Comparison of ENCODE assay signal across 9 cellular contexts in the genomic region with DNA sequence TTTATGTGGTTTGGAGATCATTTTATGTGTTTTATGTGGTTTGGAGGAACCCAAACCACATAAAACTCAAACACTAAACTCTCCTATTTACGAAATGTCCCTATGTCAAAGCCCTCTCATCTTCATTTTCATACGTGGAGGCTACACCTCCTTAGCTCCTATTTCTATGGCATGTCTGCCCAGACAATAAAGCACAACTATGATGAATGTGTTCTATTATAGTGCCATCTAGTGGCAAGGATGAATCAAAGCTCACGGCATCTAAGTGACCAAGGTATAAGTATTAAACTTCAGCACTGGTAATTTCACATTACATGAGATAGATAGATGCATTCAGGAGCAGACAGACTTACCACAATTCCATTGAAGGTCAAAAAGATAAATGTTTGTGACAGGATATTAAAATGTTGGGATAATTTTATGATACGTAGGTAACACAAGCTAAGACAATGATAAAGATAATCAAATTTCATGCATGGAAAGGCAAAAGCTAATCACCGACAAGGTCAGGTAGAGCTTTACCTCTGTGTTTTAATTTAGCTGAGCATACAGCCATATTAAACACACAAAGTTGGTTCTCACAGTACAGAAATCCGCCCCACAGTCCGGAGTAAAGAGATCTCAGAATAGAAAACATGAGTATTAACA.
A peak's percentile ranks its signal among the peaks of the same experiment; 100 is the strongest.
DNase-seq lines count a peak whose midpoint lies in the region; ATAC-seq and TF ChIP-seq lines count a peak whose summit lies in the region.
"Had no signal": no experiment of that assay in that cellular context is flagged by ENCODE, and none has a peak within 500 bp of the region (broad histone marks: within the 10 kb centered on the region; RNA-seq: fewer than 3 reads in every experiment).

No MANE protein-coding gene starts in this region.

- TF ChIP-seq EP300 in gastroesophageal sphincter (IDR thresholded peaks at IDR 0.05) = no peak

- DNase-seq in NCI-H1092 treated with DMSO at 0.1 percent for 48 hours (lab: John Stamatoyannopoulos, UW) (peak; percentile 9), NCI-H1092 (lab: John Stamatoyannopoulos, UW) (no peak), SKM-1 treated with dmso at 0.1 percent for 144 hours (lab: John Stamatoyannopoulos, UW; ENCODE audit: unreplicated experiment) (peak; percentile 66), prostate gland (ENCODE audit: low spot score) (no peak), COLO668 (lab: John Stamatoyannopoulos, UW; ENCODE audit: unreplicated experiment) (no peak)

- no peaks in the 10 kb centered on the region for H3K4me1 ChIP-seq in gastroesophageal sphincter
- H3K4me1 ChIP-seq in prostate gland (replicated peaks) = no peaks in the 10 kb centered on the region
- H3K4me1 ChIP-seq: BLaER1 had no signal

- H3K4me3 ChIP-seq in gastroesophageal sphincter (no peak overlapping the region), prostate gland (no peak overlapping the region)
- H3K4me3 ChIP-seq: BLaER1 had no signal

- intact Hi-C loops in prostate gland (cut with DNase I) = no loop called here

- H3K36me3 ChIP-seq in gastroesophageal sphincter (no peaks in the 10 kb centered on the region), prostate gland (no peaks in the 10 kb centered on the region)
- H3K36me3 ChIP-seq: BLaER1 had no signal

- H3K9me3 ChIP-seq in gastroesophageal sphincter (no peaks in the 10 kb centered on the region), prostate gland (no peaks in the 10 kb centered on the region)
- H3K9me3 ChIP-seq: BLaER1 had no signal

- TF ChIP-seq POLR2A in gastroesophageal sphincter (IDR thresholded peaks at IDR 0.05) (no peak), prostate gland (IDR thresholded peaks at IDR 0.05) (no peak)

- WGBS in gastroesophageal sphincter (ENCODE audit: low coverage in 1 of 2), 2 donors = 59 to 75% methylated on average over 6 to 7 of the region's 7 CpGs
- 77% methylated on average over 7 of the region's 7 CpGs for WGBS in prostate gland

- ATAC-seq in GM19468 (IDR thresholded peaks at IDR 0.05; ENCODE audit: extremely low read depth, unreplicated experiment) (peak; percentile 88), HG03565 (IDR thresholded peaks at IDR 0.05; ENCODE audit: unreplicated experiment) (peak; percentile 89), gastroesophageal sphincter (no peak)

- H3K27ac ChIP-seq in gastroesophageal sphincter (no peak overlapping the region), prostate gland (no peak overlapping the region)
- H3K27ac ChIP-seq: BLaER1 had no signal

- TF ChIP-seq CTCF in gastroesophageal sphincter (IDR thresholded peaks at IDR 0.05) (peak; percentile 50 to 66 (median 54)), prostate gland (IDR thresholded peaks at IDR 0.05) (peak in 3 of 4 experiments; percentile 45 to 64 (median 50))

- no peaks in the 10 kb centered on the region for H3K27me3 ChIP-seq in gastroesophageal sphincter
- H3K27me3 ChIP-seq in prostate gland (replicated peaks; ENCODE audit: insufficient read depth) = no peaks in the 10 kb centered on the region
- H3K27me3 ChIP-seq: BLaER1 had no signal

Comparison
In these comparisons a context has a peak if more than half of its experiments do, and no peak if none do; other contexts are left out.
1. DNase-seq: peak in NCI-H1092 treated with DMSO at 0.1 percent for 48 hours (single experiment) and SKM-1 treated with dmso at 0.1 percent for 144 hours (single experiment); none in NCI-H1092 (single experiment), prostate gland (single experiment) and COLO668 (single experiment).